In genomic region chr19:2328401-2329161, GRCh38 we compare ENCODE assay signal across 8 cellular contexts. TPM values are rescaled to one million over a fixed set of nuclear protein-coding genes. Genes with fewer than 3 reads are reported as not detected.
DNase-seq lines count a peak whose midpoint lies in the region; ATAC-seq and TF ChIP-seq lines count a peak whose summit lies in the region.

Gene LSM7, minus strand, starts transcription at chr19:2328586. Its CDS starts 20 bp downstream, at chr19:2328566.
A gene with protein sequence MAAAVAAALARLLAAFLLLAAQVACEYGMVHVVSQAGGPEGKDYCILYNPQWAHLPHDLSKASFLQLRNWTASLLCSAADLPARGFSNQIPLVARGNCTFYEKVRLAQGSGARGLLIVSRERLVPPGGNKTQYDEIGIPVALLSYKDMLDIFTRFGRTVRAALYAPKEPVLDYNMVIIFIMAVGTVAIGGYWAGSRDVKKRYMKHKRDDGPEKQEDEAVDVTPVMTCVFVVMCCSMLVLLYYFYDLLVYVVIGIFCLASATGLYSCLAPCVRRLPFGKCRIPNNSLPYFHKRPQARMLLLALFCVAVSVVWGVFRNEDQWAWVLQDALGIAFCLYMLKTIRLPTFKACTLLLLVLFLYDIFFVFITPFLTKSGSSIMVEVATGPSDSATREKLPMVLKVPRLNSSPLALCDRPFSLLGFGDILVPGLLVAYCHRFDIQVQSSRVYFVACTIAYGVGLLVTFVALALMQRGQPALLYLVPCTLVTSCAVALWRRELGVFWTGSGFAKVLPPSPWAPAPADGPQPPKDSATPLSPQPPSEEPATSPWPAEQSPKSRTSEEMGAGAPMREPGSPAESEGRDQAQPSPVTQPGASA (plus strand): TSS chr19:2328684. CDS start chr19:2328710, 26 bp downstream.

- ATAC-seq in GM18519 (IDR thresholded peaks at IDR 0.05; ENCODE audit: low FRiP score, unreplicated experiment), result peak; percentile 37
- ATAC-seq in HG03196 (IDR thresholded peaks at IDR 0.05; ENCODE audit: unreplicated experiment), result peak; percentile 54

- H3K27me3 ChIP-seq in layer of hippocampus (ENCODE audit: control insufficient read depth, insufficient read depth, low read length), result no peaks in the 10 kb centered on the region

- TF ChIP-seq CTCF in 22Rv1 (IDR thresholded peaks at IDR 0.05), result no peak

- peak; percentile 81 for DNase-seq in NCI-H460 (ENCODE audit: extremely low read depth, low read depth)
- peak; percentile 87 to 89 for DNase-seq in activated CD4-positive, alpha-beta T cell treated with anti-CD3 and anti-CD28 coated beads for 4 hours
- peak; percentile 84 to 91 for DNase-seq in stimulated activated CD4-positive, alpha-beta T cell treated with anti-CD3 and anti-CD28 coated beads, Interleukin-1b, Interleukin-23, amount 100 ng/mL, for 1 hour (ENCODE audit: low read depth in 2 of 2)

- peak within 1 kb of the TSS; percentile 90 for H3K27ac ChIP-seq in 22Rv1
- H3K27ac ChIP-seq in cingulate gyrus (ENCODE audit: low read depth, low read length), result peak within 1 kb of the TSS; percentile 47
- H3K27ac ChIP-seq in layer of hippocampus (ENCODE audit: low read depth, low read length), result peak within 1 kb of the TSS; percentile 74

RNA-seq across cellular contexts. Expression of gene LSM7, which starts in this region (rescaled TPM):
- 85.7 and 125 TPM in 2 replicates for total RNA-seq in NCI-H460 (2014; rRNA removed; shearing (Covaris generic))
- polyA plus RNA-seq in NCI-H460 (2014; cell fraction: nucleus; rRNA removed), result 191 and 241 TPM in 2 replicates

RNA-seq across cellular contexts. Expression of the second gene that starts in this region (rescaled TPM):
- 11.7 and 15.4 TPM in 2 replicates for total RNA-seq in NCI-H460 (2014; rRNA removed; shearing (Covaris generic))
- 248 and 284 TPM in 2 replicates for polyA plus RNA-seq in NCI-H460 (2014; cell fraction: nucleus; rRNA removed)

Comparison
In these comparisons a context has a peak if more than half of its experiments do, and no peak if none do; other contexts are left out.
1. Peak in every context shown above with its lines: DNase-seq, ATAC-seq and H3K27ac ChIP-seq.